5 cellular contexts compared by ENCODE assay signal in the genomic region with DNA sequence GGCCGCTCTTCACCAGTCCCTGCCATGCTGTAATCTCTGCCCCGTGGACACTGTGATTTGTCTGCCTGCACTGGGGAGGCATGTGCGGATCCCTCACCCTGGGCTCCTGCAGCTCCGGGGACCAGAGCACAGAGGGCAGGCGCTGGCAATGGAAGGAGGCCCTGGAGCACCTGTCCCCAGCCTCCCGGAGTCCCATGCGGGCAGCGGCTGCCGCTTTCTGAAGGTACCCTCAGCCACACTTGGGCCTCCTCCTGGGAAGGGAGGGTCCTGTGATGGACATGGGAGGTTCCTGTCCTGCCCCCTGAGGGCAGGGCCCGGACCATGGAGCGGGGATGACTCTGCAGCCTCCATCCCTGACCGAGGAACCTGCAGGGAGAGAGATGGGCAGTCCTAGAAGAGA.
"Had no signal": no experiment of that assay in that cellular context is flagged by ENCODE, and none has a peak within 500 bp of the region (broad histone marks: within the 10 kb centered on the region; RNA-seq: fewer than 3 reads in every experiment).

No MANE protein-coding gene starts in this region.

- DNase-seq: IMR-90, KBM-7 had no signal

- H3K4me3 ChIP-seq: K562 had no signal

- ATAC-seq: HepG2, K562 had no signal

- H3K27ac ChIP-seq: HL-60 had no signal
